ENCODE assay signal across 8 cellular contexts in the genomic region with DNA sequence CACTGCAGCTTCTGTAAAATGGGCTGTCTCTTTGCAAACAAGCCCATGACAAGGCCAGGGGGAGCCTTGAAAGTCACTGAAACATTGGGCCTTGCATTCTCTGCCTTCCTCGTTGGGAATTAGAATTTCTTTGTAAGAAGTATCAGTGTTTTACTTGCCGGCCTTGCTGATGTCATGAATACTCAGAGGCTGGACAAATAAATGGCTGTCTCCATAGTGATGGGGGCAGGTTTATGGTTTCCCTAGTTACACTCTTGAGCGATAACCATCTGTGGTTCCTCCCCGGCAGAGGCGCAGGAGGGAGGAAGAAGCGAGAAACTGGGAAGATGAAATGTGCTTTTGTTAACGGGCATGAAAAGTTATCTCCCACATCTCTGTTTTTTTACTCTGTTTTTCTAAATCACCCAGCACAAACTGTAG.
A peak's percentile ranks its signal among the peaks of the same experiment; 100 is the strongest.
DNase-seq lines count a peak whose midpoint lies in the region; ATAC-seq and TF ChIP-seq lines count a peak whose summit lies in the region.

No MANE protein-coding gene starts in this region.

- H2AFZ ChIP-seq in SK-N-SH (ENCODE audit: low read depth), result no peak overlapping the region

- no peaks in the 10 kb centered on the region for H3K9me2 ChIP-seq in SK-N-SH

- WGBS in SK-N-SH (ENCODE audit: low lambda C conversion rate), result 7% methylated on average over 7 of the region's 7 CpGs

- no peaks in the 10 kb centered on the region for H3K27me3 ChIP-seq in SK-N-SH (ENCODE audit: insufficient read depth)
- no peaks in the 10 kb centered on the region for H3K27me3 ChIP-seq in kidney epithelial cell (ENCODE audit: control insufficient read depth, insufficient read depth, low read length)
- H3K27me3 ChIP-seq in tibial artery, result no peaks in the 10 kb centered on the region

- DNase-seq in Daoy (ENCODE audit: low read depth), result peak; percentile 75
- DNase-seq in HEK293T (ENCODE audit: extremely low spot score), result peak; percentile 39
- peak; percentile 86 for DNase-seq in SK-N-SH
- peak; percentile 83 for DNase-seq in kidney epithelial cell (ENCODE audit: low read depth)
- no peak for DNase-seq in tibial artery
- DNase-seq in NCI-H146 (lab: John Stamatoyannopoulos, UW), result no peak

- H3K4me3 ChIP-seq in SK-N-SH (ENCODE audit: low read depth in 2 of 2, low read length in 1 of 2), result peak overlapping the region; percentile 21 to 39; a peak in 3 of 4 replicates
- no peak overlapping the region for H3K4me3 ChIP-seq in kidney epithelial cell (ENCODE audit: low read depth, low read length)
- H3K4me3 ChIP-seq in tibial artery, result peak overlapping the region in 1 of 2 donors; percentile 8

- POLR2A ChIA-PET in HEK293T (lab: Yijun Ruan, JAX) (no interaction called here), SK-N-SH (lab: Yijun Ruan, JAX) (no interaction called here)

- TF ChIP-seq CTCF in SK-N-SH (IDR thresholded peaks at IDR 0.05), result no peak
- no peak for TF ChIP-seq CTCF in kidney epithelial cell (IDR thresholded peaks at IDR 0.05; ENCODE audit: insufficient read depth, low read length, poor library complexity, severe bottlenecking)
- TF ChIP-seq CTCF in tibial artery (IDR thresholded peaks at IDR 0.05), result no peak

- ATAC-seq in GM21576 (IDR thresholded peaks at IDR 0.05; ENCODE audit: unreplicated experiment) (no peak), GM18505 (IDR thresholded peaks at IDR 0.05; ENCODE audit: unreplicated experiment) (no peak)

- peaks cover 0 to 36% of the 10 kb centered on the region in 2 experiments for H3K36me3 ChIP-seq in SK-N-SH (replicated peaks in 1 of 2; ENCODE audit: control insufficient read depth in 1 of 2, insufficient read depth in 2 of 2, low read length in 1 of 2)
- no peaks in the 10 kb centered on the region for H3K36me3 ChIP-seq in kidney epithelial cell (ENCODE audit: control insufficient read depth, insufficient read depth, low read length)
- no peaks in the 10 kb centered on the region for H3K36me3 ChIP-seq in tibial artery

- no peak for TF ChIP-seq POLR2A in GM18505 (IDR thresholded peaks at IDR 0.05; ENCODE audit: borderline replicate concordance, extremely low read depth, insufficient read depth, insufficient read length)

- H3K4me1 ChIP-seq in SK-N-SH (ENCODE audit: control insufficient read depth in 1 of 2, insufficient read depth in 2 of 2, low read depth in 1 of 2, low read length in 1 of 2) (peaks cover 5 to 68% of the 10 kb centered on the region in 2 experiments), tibial artery (peaks cover 0 to 12% (median 7%) of the 10 kb centered on the region in 4 donors)

- TF ChIP-seq RAD21 in SK-N-SH (IDR thresholded peaks at IDR 0.05; ENCODE audit: low read length), result peak; percentile 7; the same call in 1 of the 2 replicates

- H3K27ac ChIP-seq in SK-N-SH (ENCODE audit: low read depth in 2 of 2, low read length in 1 of 2) (peak overlapping the region; percentile 88 to 94), tibial artery (no peak overlapping the region)

- CTCF ChIA-PET in HEK293T (lab: Yijun Ruan, JAX), result no interaction called here
- CTCF ChIA-PET in SK-N-SH (lab: Yijun Ruan, JAX), result interaction anchor here (1.2 kb wide), 1 partner anchor 10 kb away, joined by 3 read pairs; no protein-coding TSS in a partner anchor

- H3K4me2 ChIP-seq in SK-N-SH, result peak overlapping the region; percentile 68

- no peaks in the 10 kb centered on the region for H3K79me2 ChIP-seq in SK-N-SH (ENCODE audit: insufficient read depth)

- H3F3A ChIP-seq in SK-N-SH (replicated peaks; ENCODE audit: insufficient read depth), result peaks cover 6% of the 10 kb centered on the region

- intact Hi-C loops in tibial artery (cut with DNase I; ENCODE audit: low total_unique reads), result no loop called here

- no peaks in the 10 kb centered on the region for H4K20me1 ChIP-seq in SK-N-SH (ENCODE audit: insufficient read depth)

- peak overlapping the region; percentile 72 for H3K9ac ChIP-seq in SK-N-SH

- TF ChIP-seq EP300 in SK-N-SH (IDR thresholded peaks at IDR 0.05; ENCODE audit: borderline replicate concordance in 1 of 2, low read depth in 1 of 2, low read length in 1 of 2), result peak in 1 of 2 experiments; percentile 55; a peak in 2 of 4 replicates

- H3K9me3 ChIP-seq in SK-N-SH (no peaks in the 10 kb centered on the region), tibial artery (no peaks in the 10 kb centered on the region)

TF ChIP-seq in HEK293T, 16 proteins besides CTCF, POLR2A, EP300 and RAD21:
- TF ChIP-seq LEF1 (IDR thresholded peaks at IDR 0.05; ENCODE audit: borderline replicate concordance) (no peak), FOXK2 (IDR thresholded peaks at IDR 0.05) (no peak), TARDBP (IDR thresholded peaks at IDR 0.05) (no peak), SP1 (IDR thresholded peaks at IDR 0.05) (no peak), SUZ12 (IDR thresholded peaks at IDR 0.05) (no peak), NFRKB (IDR thresholded peaks at IDR 0.05) (no peak), FOXA1 (IDR thresholded peaks at IDR 0.05) (no peak), ZNF384 (IDR thresholded peaks at IDR 0.05) (no peak), ELF4 (IDR thresholded peaks at IDR 0.05) (no peak), ARNT (IDR thresholded peaks at IDR 0.05) (no peak), HDGF (IDR thresholded peaks at IDR 0.05; ENCODE audit: borderline replicate concordance) (no peak), BHLHE40 (IDR thresholded peaks at IDR 0.05; ENCODE audit: borderline replicate concordance) (no peak), FOXM1 (IDR thresholded peaks at IDR 0.05; ENCODE audit: borderline replicate concordance) (no peak), CTBP1 (IDR thresholded peaks at IDR 0.05; ENCODE audit: borderline replicate concordance) (no peak), L3MBTL2 (conservative IDR thresholded peaks at IDR 0.05) (no peak)
- TF ChIP-seq, protein P1, sequence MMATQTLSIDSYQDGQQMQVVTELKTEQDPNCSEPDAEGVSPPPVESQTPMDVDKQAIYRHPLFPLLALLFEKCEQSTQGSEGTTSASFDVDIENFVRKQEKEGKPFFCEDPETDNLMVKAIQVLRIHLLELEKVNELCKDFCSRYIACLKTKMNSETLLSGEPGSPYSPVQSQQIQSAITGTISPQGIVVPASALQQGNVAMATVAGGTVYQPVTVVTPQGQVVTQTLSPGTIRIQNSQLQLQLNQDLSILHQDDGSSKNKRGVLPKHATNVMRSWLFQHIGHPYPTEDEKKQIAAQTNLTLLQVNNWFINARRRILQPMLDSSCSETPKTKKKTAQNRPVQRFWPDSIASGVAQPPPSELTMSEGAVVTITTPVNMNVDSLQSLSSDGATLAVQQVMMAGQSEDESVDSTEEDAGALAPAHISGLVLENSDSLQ (IDR thresholded peaks at IDR 0.05), result no peak

TF ChIP-seq in SK-N-SH, 30 proteins besides CTCF, POLR2A, EP300 and RAD21 (continues in another document):
- TF ChIP-seq RFX5 (IDR thresholded peaks at IDR 0.05; ENCODE audit: low read length) (peak; percentile 89), GATA2 (CRISPR knock-in tag; IDR thresholded peaks at IDR 0.05) (peak; percentile 94), FOXM1 (IDR thresholded peaks at IDR 0.05; ENCODE audit: low read depth) (no peak), MXI1 (IDR thresholded peaks at IDR 0.05; ENCODE audit: low read depth, low read length) (peak; percentile 90), MAX (IDR thresholded peaks at IDR 0.05; ENCODE audit: low read depth) (peak; percentile 37; the same call in 1 of the 2 replicates), IRF3 (IDR thresholded peaks at IDR 0.05; ENCODE audit: low read depth, low read length) (no peak), FOXJ3 (CRISPR knock-in tag; IDR thresholded peaks at IDR 0.05) (no peak), USF1 (IDR thresholded peaks at IDR 0.05; ENCODE audit: borderline replicate concordance, low read depth) (no peak), RCOR1 (IDR thresholded peaks at IDR 0.05; ENCODE audit: low read length) (0 out of 2 replicates have a peak, but pooled peaks have one; percentile 45), EZH2phosphoT487 (IDR thresholded peaks at IDR 0.05; ENCODE audit: borderline replicate concordance, low read depth) (no peak), TCF12 (IDR thresholded peaks at IDR 0.05) (peak; percentile 75), JUND (IDR thresholded peaks at IDR 0.05) (peak; percentile 34; the same call in 1 of the 2 replicates), FOSL2 (IDR thresholded peaks at IDR 0.05; ENCODE audit: borderline replicate concordance, low read depth) (no peak), POLR2AphosphoS5 (IDR thresholded peaks at IDR 0.05; ENCODE audit: low read depth, low read length) (no peak)
- TF ChIP-seq, protein P2, sequence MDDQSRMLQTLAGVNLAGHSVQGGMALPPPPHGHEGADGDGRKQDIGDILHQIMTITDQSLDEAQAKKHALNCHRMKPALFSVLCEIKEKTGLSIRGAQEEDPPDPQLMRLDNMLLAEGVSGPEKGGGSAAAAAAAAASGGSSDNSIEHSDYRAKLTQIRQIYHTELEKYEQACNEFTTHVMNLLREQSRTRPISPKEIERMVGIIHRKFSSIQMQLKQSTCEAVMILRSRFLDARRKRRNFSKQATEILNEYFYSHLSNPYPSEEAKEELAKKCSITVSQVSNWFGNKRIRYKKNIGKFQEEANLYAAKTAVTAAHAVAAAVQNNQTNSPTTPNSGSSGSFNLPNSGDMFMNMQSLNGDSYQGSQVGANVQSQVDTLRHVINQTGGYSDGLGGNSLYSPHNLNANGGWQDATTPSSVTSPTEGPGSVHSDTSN (IDR thresholded peaks at IDR 0.05), result peak; percentile 57; the same call in 1 of the 2 replicates

Comparison
In these comparisons a context has a peak if more than half of its experiments do, and no peak if none do; other contexts are left out.
1. DNase-seq: peak in Daoy (single experiment), HEK293T (single experiment), SK-N-SH (single experiment) and kidney epithelial cell (single experiment); none in tibial artery (0 of 2) and NCI-H146 (single experiment).
2. H3K27ac ChIP-seq: peak in SK-N-SH (2 of 2); none in tibial artery (0 of 2).